In genomic region chr5:129361441-129362025, GRCh38 we compare ENCODE assay signal across 10 cellular contexts.
A peak's percentile ranks its signal among the peaks of the same experiment; 100 is the strongest.
DNase-seq lines count a peak whose midpoint lies in the region; ATAC-seq and TF ChIP-seq lines count a peak whose summit lies in the region.
"Had no signal": no experiment of that assay in that cellular context is flagged by ENCODE, and none has a peak within 500 bp of the region (broad histone marks: within the 10 kb centered on the region; RNA-seq: fewer than 3 reads in every experiment).

No MANE protein-coding gene starts in this region.

- no peak overlapping the region for H3K4me3 ChIP-seq in choroid plexus epithelial cell (ENCODE audit: low read depth, low read length)
- H3K4me3 ChIP-seq: skin epidermis had no signal

- TF ChIP-seq CTCF in LNCAP (IDR thresholded peaks at IDR 0.05), result peak; percentile 39; the same call in 1 of the 2 replicates
- peak; percentile 51 for TF ChIP-seq CTCF in choroid plexus epithelial cell (conservative IDR thresholded peaks at IDR 0.05; ENCODE audit: low read depth, low read length)

- DNase-seq in DMS 273 (lab: John Stamatoyannopoulos, UW; ENCODE audit: unreplicated experiment), result peak; percentile 20
- no peak for DNase-seq in DMS 273 treated with DMSO at 0.1 percent for 48 hours (lab: John Stamatoyannopoulos, UW)
- peak; percentile 36 for DNase-seq in choroid plexus epithelial cell (ENCODE audit: low read depth)
- DNase-seq in pons (ENCODE audit: low spot score), result peak; percentile 9

- ATAC-seq in HG03045 (IDR thresholded peaks at IDR 0.05; ENCODE audit: unreplicated experiment), result no peak
- ATAC-seq in HG03135 (IDR thresholded peaks at IDR 0.05; ENCODE audit: unreplicated experiment), result no peak
- ATAC-seq in GM19035 (IDR thresholded peaks at IDR 0.05; ENCODE audit: unreplicated experiment), result no peak
- ATAC-seq: activated naive CD4-positive, alpha-beta T cell treated with anti-CD3 and anti-CD28 coated beads, Interleukin-2, amount 50 U/mL, for 72 hours had no signal
